Comparison of ENCODE assay signal across 8 cellular contexts in the genomic region with DNA sequence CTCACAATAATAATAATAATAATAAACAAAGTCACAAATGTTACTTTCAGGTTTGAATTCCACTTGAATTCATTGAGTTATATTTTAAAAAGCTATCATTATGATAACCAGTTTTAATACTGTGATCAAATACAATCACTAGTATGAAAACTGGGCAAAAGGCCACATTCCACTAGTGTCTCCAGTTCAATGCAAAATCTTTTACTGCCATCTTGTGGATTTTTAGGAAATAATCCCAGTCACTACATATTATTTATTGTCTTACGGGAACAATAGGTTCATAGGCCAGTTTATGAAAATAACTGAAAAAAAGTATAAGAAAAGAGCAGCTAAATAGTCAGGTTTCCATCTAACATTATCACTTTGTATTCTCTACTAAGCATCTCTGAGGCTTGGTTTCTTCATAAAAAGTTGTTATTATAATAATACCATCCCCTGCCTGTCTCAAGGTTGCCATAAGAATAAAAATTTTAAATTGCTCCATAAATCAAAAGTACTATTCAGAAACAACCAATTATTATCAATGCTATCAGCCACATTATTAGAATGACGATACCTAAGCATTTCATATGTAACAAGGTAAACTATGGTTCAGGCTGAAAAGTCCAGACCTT.
DNase-seq lines count a peak whose midpoint lies in the region; ATAC-seq and TF ChIP-seq lines count a peak whose summit lies in the region.

No MANE protein-coding gene starts in this region.

- intact Hi-C loops in MCF 10A (cut with micrococcal nuclease), result loop anchor here (1.0 to 5.0 kb wide), 7 partner anchors 98 to 951 kb away; no protein-coding TSS in a partner anchor

- peak; percentile 84 for ATAC-seq in left lobe of liver
- ATAC-seq in HG03354 (IDR thresholded peaks at IDR 0.05; ENCODE audit: poor library complexity, severe bottlenecking, unreplicated experiment), result no peak

- CTCF ChIA-PET in MCF 10A (lab: Yijun Ruan, JAX), result interaction anchor here (0.5 to 12.1 kb wide), 42 partner anchors 10 to 1134 kb away, joined by 3 to 383 read pairs (median 4); partner anchors contain the start of genes DDIAS and PRCP

- H3K9me3 Mint-ChIP-seq in HFFc6 (no peaks in the 10 kb centered on the region), MCF 10A (ENCODE audit: unreplicated experiment) (no peaks in the 10 kb centered on the region)

- no peak overlapping the region for H3K27ac Mint-ChIP-seq in HFFc6
- H3K27ac Mint-ChIP-seq in MCF 10A (ENCODE audit: low read depth, unreplicated experiment), result no peak overlapping the region

- peaks cover 45% of the 10 kb centered on the region for H3K4me1 Mint-ChIP-seq in HFFc6 (ENCODE audit: low read depth)
- H3K4me1 Mint-ChIP-seq in MCF 10A (ENCODE audit: insufficient read depth, unreplicated experiment), result no peaks in the 10 kb centered on the region

- peak; percentile 83 for TF ChIP-seq CTCF in HFFc6 (IDR thresholded peaks at IDR 0.05)
- peak; percentile 58 for TF ChIP-seq CTCF in MCF 10A (IDR thresholded peaks at IDR 0.05; ENCODE audit: unreplicated experiment)

- BruUV-seq in MCF 10A (replicated peaks; lab: Mats Ljungman, UMichigan), result no TSS peak

- DNase-seq in DMS153 treated with DMSO at 0.1 percent for 48 hours (lab: John Stamatoyannopoulos, UW; ENCODE audit: unreplicated experiment) (peak; percentile 69), HFFc6 (peak; percentile 79), NCI-H446 (lab: John Stamatoyannopoulos, UW) (peak; percentile 58 to 81), MCF 10A (ENCODE audit: unreplicated experiment) (peak; percentile 68), left lobe of liver (ENCODE audit: low spot score) (no peak), T-helper 9 cell (no peak), 8988T (no peak)

- H3K27me3 Mint-ChIP-seq in HFFc6 (ENCODE audit: insufficient read depth) (no peaks in the 10 kb centered on the region), MCF 10A (ENCODE audit: insufficient read depth, unreplicated experiment) (peaks cover 27% of the 10 kb centered on the region)

- no peak overlapping the region for H3K4me3 Mint-ChIP-seq in HFFc6
- H3K4me3 Mint-ChIP-seq in MCF 10A (ENCODE audit: unreplicated experiment), result no peak overlapping the region

- no peaks in the 10 kb centered on the region for H3K36me3 Mint-ChIP-seq in HFFc6 (ENCODE audit: low read depth)
- no peaks in the 10 kb centered on the region for H3K36me3 Mint-ChIP-seq in MCF 10A (ENCODE audit: insufficient read depth, unreplicated experiment)

- POLR2A ChIA-PET in MCF 10A (lab: Yijun Ruan, JAX), result interaction anchor here (1.1 to 1.7 kb wide), 3 partner anchors 527 to 920 kb away, joined by 3 to 7 read pairs (median 3); partner anchors contain the start of genes CCDC90B and PRCP

Comparison
In these comparisons a context has a peak if more than half of its experiments do, and no peak if none do; other contexts are left out.
1. DNase-seq: peak in DMS153 treated with DMSO at 0.1 percent for 48 hours (single experiment), HFFc6 (single experiment), NCI-H446 (2 of 2) and MCF 10A (single experiment); none in left lobe of liver (single experiment), T-helper 9 cell (single experiment) and 8988T (single experiment).